In genomic region chr1:3453203-3453761, GRCh38 we compare ENCODE assay signal across 8 cellular contexts. TPM values are rescaled to one million over a fixed set of nuclear protein-coding genes. Genes with fewer than 3 reads are reported as not detected.
DNase-seq lines count a peak whose midpoint lies in the region; ATAC-seq and TF ChIP-seq lines count a peak whose summit lies in the region.

No MANE protein-coding gene starts in this region.

- no peaks in the 10 kb centered on the region for H3K9me3 Mint-ChIP-seq in activated CD8-positive, alpha-beta memory T cell treated with anti-CD3 and anti-CD28 coated beads, Interleukin-2, amount 10 ng/mL, durations not matched to agents 7 days and 5 days (ENCODE audit: low read depth)
- H3K9me3 Mint-ChIP-seq in endothelial cell (ENCODE audit: unreplicated experiment): no peaks in the 10 kb centered on the region

- H3K27me3 Mint-ChIP-seq in activated CD8-positive, alpha-beta memory T cell treated with anti-CD3 and anti-CD28 coated beads, Interleukin-2, amount 10 ng/mL, durations not matched to agents 7 days and 5 days: peaks cover 16% of the 10 kb centered on the region
- no peaks in the 10 kb centered on the region for H3K27me3 Mint-ChIP-seq in endothelial cell (ENCODE audit: unreplicated experiment)

- peak; percentile 56 for ATAC-seq in GM21526 (IDR thresholded peaks at IDR 0.05; ENCODE audit: low FRiP score, unreplicated experiment)
- ATAC-seq in activated CD8-positive, alpha-beta memory T cell treated with anti-CD3 and anti-CD28 coated beads, Interleukin-2, amount 10 ng/mL, durations not matched to agents 7 days and 5 days: peak; percentile 80
- no peak for ATAC-seq in HG02840 (IDR thresholded peaks at IDR 0.05; ENCODE audit: low FRiP score, unreplicated experiment)

- CTCF ChIA-PET in activated CD8-positive, alpha-beta memory T cell treated with anti-CD3 and anti-CD28 coated beads, Interleukin-2, amount 10 ng/mL, durations not matched to agents 7 days and 5 days (lab: Charles Lee): interaction anchor here (0.6 to 2.6 kb wide), 24 partner anchors 9 to 433 kb away, joined by 3 to 49 read pairs (median 4); partner anchors contain the start of gene ACTRT2

- TF ChIP-seq CTCF in endothelial cell (IDR thresholded peaks at IDR 0.05; ENCODE audit: unreplicated experiment): peak; percentile 89

- H3K27ac Mint-ChIP-seq in activated CD8-positive, alpha-beta memory T cell treated with anti-CD3 and anti-CD28 coated beads, Interleukin-2, amount 10 ng/mL, durations not matched to agents 7 days and 5 days: no peak overlapping the region
- H3K27ac Mint-ChIP-seq in endothelial cell (ENCODE audit: unreplicated experiment): no peak overlapping the region

- peak; percentile 83 for DNase-seq in Ammon's horn (ENCODE audit: low spot score)
- peak; percentile 5 for DNase-seq in NCI-H510A treated with DMSO at 0.1 percent for 48 hours (lab: John Stamatoyannopoulos, UW)
- DNase-seq in activated CD8-positive, alpha-beta memory T cell treated with anti-CD3 and anti-CD28 coated beads, Interleukin-2, amount 10 ng/mL, durations not matched to agents 7 days and 5 days: peak; percentile 74
- DNase-seq in endothelial cell (ENCODE audit: low spot score): peak; percentile 91
- DNase-seq in midbrain (lab: John Stamatoyannopoulos, UW): peak; percentile 74
- peak; percentile 31 to 45 for DNase-seq in stimulated activated CD8-positive, alpha-beta memory T cell treated with anti-CD3 and anti-CD28 coated beads, Interleukin-4, amount 100 ng/mL, for 1 hour (ENCODE audit: low read depth in 2 of 2, low spot score in 1 of 2)

- H3K4me1 Mint-ChIP-seq in activated CD8-positive, alpha-beta memory T cell treated with anti-CD3 and anti-CD28 coated beads, Interleukin-2, amount 10 ng/mL, durations not matched to agents 7 days and 5 days: no peaks in the 10 kb centered on the region
- peaks cover 2% of the 10 kb centered on the region for H3K4me1 Mint-ChIP-seq in endothelial cell (ENCODE audit: unreplicated experiment)

- H3K36me3 Mint-ChIP-seq in activated CD8-positive, alpha-beta memory T cell treated with anti-CD3 and anti-CD28 coated beads, Interleukin-2, amount 10 ng/mL, durations not matched to agents 7 days and 5 days: no peaks in the 10 kb centered on the region
- H3K36me3 Mint-ChIP-seq in endothelial cell (ENCODE audit: low read depth, unreplicated experiment): no peaks in the 10 kb centered on the region

- no peak overlapping the region for H3K4me3 Mint-ChIP-seq in activated CD8-positive, alpha-beta memory T cell treated with anti-CD3 and anti-CD28 coated beads, Interleukin-2, amount 10 ng/mL, durations not matched to agents 7 days and 5 days
- H3K4me3 Mint-ChIP-seq in endothelial cell (ENCODE audit: unreplicated experiment): no peak overlapping the region

RNA-seq across cellular contexts. Expression of gene ARHGEF16, which starts 1.2 kb away (rescaled TPM):
- total RNA-seq in activated CD8-positive, alpha-beta memory T cell treated with anti-CD3 and anti-CD28 coated beads, Interleukin-2, amount 10 ng/mL, durations not matched to agents 7 days and 5 days: not detected
- total RNA-seq in endothelial cell (ENCODE audit: unreplicated experiment): 1.7 TPM

Comparison
In these comparisons a context has a peak if more than half of its experiments do, and no peak if none do; other contexts are left out.
1. DNase-seq: peak in every context shown above with its lines; median percentile 91 in endothelial cell; 83 in Ammon's horn; 74 in activated CD8-positive, alpha-beta memory T cell treated with anti-CD3 and anti-CD28 coated beads, Interleukin-2, amount 10 ng/mL, durations not matched to agents 7 days and 5 days; 74 in midbrain; 38 in stimulated activated CD8-positive, alpha-beta memory T cell treated with anti-CD3 and anti-CD28 coated beads, Interleukin-4, amount 100 ng/mL, for 1 hour; 5 in NCI-H510A treated with DMSO at 0.1 percent for 48 hours.